19 cellular contexts compared by ENCODE assay signal in genomic region chr7:129643545-129644170, GRCh38. TPM values are rescaled to one million over a fixed set of nuclear protein-coding genes. Genes with fewer than 3 reads are reported as not detected.
DNase-seq lines count a peak whose midpoint lies in the region; ATAC-seq, FAIRE-seq and TF ChIP-seq lines count a peak whose summit lies in the region.
"Had no signal": no experiment of that assay in that cellular context is flagged by ENCODE, and none has a peak within 500 bp of the region (broad histone marks: within the 10 kb centered on the region; RNA-seq: fewer than 3 reads in every experiment).

No MANE protein-coding gene starts in this region.

- RAD21 ChIA-PET in GM12878 (lab: Charles Lee; ENCODE audit: unreplicated experiment) = interaction anchor here (0.5 to 3.8 kb wide), 12 partner anchors 8 to 300 kb away, joined by 3 to 25 read pairs (median 4); no protein-coding TSS in a partner anchor

- SMC1A ChIA-PET in GM12878 (lab: Charles Lee; ENCODE audit: uncharacterized antibody, unreplicated experiment) = interaction anchor here (0.6 to 4.3 kb wide), 21 partner anchors 8 to 310 kb away, joined by 3 to 31 read pairs (median 4); no protein-coding TSS in a partner anchor

- peaks cover 3% of the 10 kb centered on the region for H3K4me1 Mint-ChIP-seq in activated T-helper 2 cell treated with anti-CD3 and anti-CD28 coated beads, Interferon-gamma antibody, Interleukin-2, Interleukin-4, amounts not matched to agents 10 μg/mL and 5 μg/mL and 100 μg/mL, durations not matched to agents 14 hours and 24 hours and 36 hours (ENCODE audit: low read depth)

- intact Hi-C loops in GM12878 (cut with micrococcal nuclease; ENCODE audit: unreplicated experiment) (no loop called here), breast epithelium (cut with DNase I; ENCODE audit: low total_unique reads) (no loop called here)
- intact Hi-C loops in activated T-helper 2 cell treated with anti-CD3 and anti-CD28 coated beads, Interferon-gamma antibody, Interleukin-2, Interleukin-4, amounts not matched to agents 10 μg/mL and 5 μg/mL and 100 μg/mL, durations not matched to agents 14 hours and 24 hours and 36 hours (cut with micrococcal nuclease) = no loop called here

- no peak overlapping the region for H2AFZ ChIP-seq in GM12878 (ENCODE audit: control insufficient read depth, low read depth, low read length)

- peaks cover 7% of the 10 kb centered on the region for H3K36me3 Mint-ChIP-seq in activated T-helper 2 cell treated with anti-CD3 and anti-CD28 coated beads, Interferon-gamma antibody, Interleukin-2, Interleukin-4, amounts not matched to agents 10 μg/mL and 5 μg/mL and 100 μg/mL, durations not matched to agents 14 hours and 24 hours and 36 hours (ENCODE audit: low read depth)

- H4K20me1 ChIP-seq in GM12878 (ENCODE audit: control insufficient read depth, insufficient read depth) = no peaks in the 10 kb centered on the region

- no peaks in the 10 kb centered on the region for H3K9me3 ChIP-seq in GM12878 (replicated peaks; ENCODE audit: control insufficient read depth, insufficient read depth, low read length)
- H3K9me3 ChIP-seq in breast epithelium = no peaks in the 10 kb centered on the region
- H3K9me3 ChIP-seq: lower lobe of right lung, Peyer's patch had no signal

- no peak for TF ChIP-seq CTCF in GM12878 (IDR thresholded peaks at IDR 0.05 in 2 of 3, conservative IDR thresholded peaks at IDR 0.05 in 1 of 3; ENCODE audit: control insufficient read depth in 2 of 3, extremely low read depth in 1 of 3, insufficient read depth in 1 of 3, low read depth in 3 of 3, low read length in 3 of 3)
- no peak for TF ChIP-seq CTCF in breast epithelium (IDR thresholded peaks at IDR 0.05)

- H3K79me2 ChIP-seq in GM12878 (ENCODE audit: control insufficient read depth, insufficient read depth, low read length) = peaks cover 3% of the 10 kb centered on the region

- in situ Hi-C loops in GM12878 (cut with MboI) = loop anchor here (10.0 kb wide), 1 partner anchor 299 kb away; no protein-coding TSS in a partner anchor

- 72% methylated on average over 6 of the region's 6 CpGs for WGBS in GM12878 (ENCODE audit: insufficient coverage, insufficient replicate concordance, low lambda C conversion rate, missing lambda C conversion rate)

- TF ChIP-seq EP300 in GM12878 (IDR thresholded peaks at IDR 0.05; ENCODE audit: borderline replicate concordance in 1 of 2, control insufficient read depth in 1 of 2, low read depth in 2 of 2, low read length in 2 of 2) = no peak

- TF ChIP-seq POLR2A in GM12891 (IDR thresholded peaks at IDR 0.05; ENCODE audit: low read depth, low read length) = no peak
- TF ChIP-seq POLR2A in GM12878 (IDR thresholded peaks at IDR 0.05; ENCODE audit: low read depth, low read length) = no peak
- TF ChIP-seq POLR2A in breast epithelium (IDR thresholded peaks at IDR 0.05) = no peak

- H3K27me3 ChIP-seq in GM12878 (replicated peaks in 1 of 2; ENCODE audit: control insufficient read depth in 2 of 2, insufficient read depth in 2 of 2, low read length in 1 of 2) (no peaks in the 10 kb centered on the region), breast epithelium (no peaks in the 10 kb centered on the region)
- H3K27me3 ChIP-seq: Peyer's patch had no signal

- no peak overlapping the region for H3K9ac ChIP-seq in GM12878 (ENCODE audit: control insufficient read depth, insufficient read depth, low read length)

- no peaks in the 10 kb centered on the region for H3K9me3 Mint-ChIP-seq in activated T-helper 2 cell treated with anti-CD3 and anti-CD28 coated beads, Interferon-gamma antibody, Interleukin-2, Interleukin-4, amounts not matched to agents 10 μg/mL and 5 μg/mL and 100 μg/mL, durations not matched to agents 14 hours and 24 hours and 36 hours
- H3K9me3 Mint-ChIP-seq: activated CD4-positive, alpha-beta T cell treated with anti-CD3 and anti-CD28 coated beads, Interleukin-2, amount 10 ng/mL, durations not matched to agents 24 days and 14 days; CD4-positive, CD25-positive, alpha-beta regulatory T cell; dendritic cell treated with granulocyte-macrophage colony-stimulating factor and Interleukin-4, amounts not matched to agents 40 ng/mL and 50 ng/mL, for 4 days; natural killer cell treated with Interleukin-12 subunit alpha and Interleukin-12 subunit beta and Interleukin-15 and Interleukin-18, amount 100 ng/mL, for 72 hours; T-helper 2 cell treated with Interferon-gamma antibody and Interleukin-4, amounts not matched to agents 5 μg/mL and 100 μg/mL, for 36 hours had no signal

- no TSS peak for BruUV-seq in GM12878 (replicated peaks; lab: Mats Ljungman, UMichigan)

- no peaks in the 10 kb centered on the region for H3K27me3 Mint-ChIP-seq in activated T-helper 2 cell treated with anti-CD3 and anti-CD28 coated beads, Interferon-gamma antibody, Interleukin-2, Interleukin-4, amounts not matched to agents 10 μg/mL and 5 μg/mL and 100 μg/mL, durations not matched to agents 14 hours and 24 hours and 36 hours (ENCODE audit: low read depth)
- H3K27me3 Mint-ChIP-seq: activated CD4-positive, alpha-beta T cell treated with anti-CD3 and anti-CD28 coated beads, Interleukin-2, amount 10 ng/mL, durations not matched to agents 24 days and 14 days; CD4-positive, CD25-positive, alpha-beta regulatory T cell; dendritic cell treated with granulocyte-macrophage colony-stimulating factor and Interleukin-4, amounts not matched to agents 40 ng/mL and 50 ng/mL, for 4 days; natural killer cell treated with Interleukin-12 subunit alpha and Interleukin-12 subunit beta and Interleukin-15 and Interleukin-18, amount 100 ng/mL, for 72 hours had no signal

- H3K4me3 Mint-ChIP-seq in activated T-helper 2 cell treated with anti-CD3 and anti-CD28 coated beads, Interferon-gamma antibody, Interleukin-2, Interleukin-4, amounts not matched to agents 10 μg/mL and 5 μg/mL and 100 μg/mL, durations not matched to agents 14 hours and 24 hours and 36 hours (ENCODE audit: low read depth) = no peak overlapping the region
- H3K4me3 Mint-ChIP-seq: activated CD4-positive, alpha-beta T cell treated with anti-CD3 and anti-CD28 coated beads, Interleukin-2, amount 10 ng/mL, durations not matched to agents 24 days and 14 days; CD4-positive, CD25-positive, alpha-beta regulatory T cell; dendritic cell treated with granulocyte-macrophage colony-stimulating factor and Interleukin-4, amounts not matched to agents 40 ng/mL and 50 ng/mL, for 4 days; natural killer cell treated with Interleukin-12 subunit alpha and Interleukin-12 subunit beta and Interleukin-15 and Interleukin-18, amount 100 ng/mL, for 72 hours; T-helper 2 cell treated with Interferon-gamma antibody and Interleukin-4, amounts not matched to agents 5 μg/mL and 100 μg/mL, for 36 hours had no signal

- H3K4me3 ChIP-seq in GM12878 (no peak overlapping the region), breast epithelium (no peak overlapping the region)
- H3K4me3 ChIP-seq: lower lobe of right lung, Peyer's patch had no signal

- DNase-seq in GM12891 (ENCODE audit: insufficient read length, low spot score) = no peak
- DNase-seq in NCI-H2029 (lab: John Stamatoyannopoulos, UW) = peak; percentile 9
- DNase-seq in GM12878 (ENCODE audit: low read depth, low spot score) = no peak
- peak; percentile 13 for DNase-seq in medulla oblongata (ENCODE audit: extremely low spot score)
- DNase-seq in breast epithelium (ENCODE audit: low spot score in 2 of 2) = no peak
- no peak for DNase-seq in activated effector memory CD4-positive, alpha-beta T cell treated with Interleukin-2 at 50 U/mL for 16 hours
- DNase-seq in activated T-helper 2 cell treated with anti-CD3 and anti-CD28 coated beads, Interferon-gamma antibody, Interleukin-2, Interleukin-4, amounts not matched to agents 10 μg/mL and 5 μg/mL and 100 μg/mL, durations not matched to agents 14 hours and 24 hours and 36 hours (ENCODE audit: low spot score) = no peak
- DNase-seq: activated CD4-positive, alpha-beta T cell treated with anti-CD3 and anti-CD28 coated beads, Interleukin-2, amount 10 ng/mL, durations not matched to agents 24 days and 14 days; CD4-positive, CD25-positive, alpha-beta regulatory T cell; EL; lower lobe of right lung; NCI-H446 treated with DMSO at 0.1 percent for 48 hours; Peyer's patch; right cardiac atrium; stimulated activated CD4-positive, alpha-beta T cell treated with anti-CD3 and anti-CD28 coated beads, Interleukin-2, amount 100 ng/mL, for 24 hours; stimulated activated CD8-positive, alpha-beta memory T cell treated with anti-CD3 and anti-CD28 coated beads, Interleukin-4, amount 100 ng/mL, for 48 hours had no signal

- H3K4me2 ChIP-seq in GM12878 (ENCODE audit: control insufficient read depth, insufficient read depth) = peak overlapping the region; percentile 34; the same call in 1 of the 2 replicates

- POLR2A ChIA-PET in GM12878 (lab: Charles Lee) = interaction anchor here (0.6 to 1.6 kb wide), 3 partner anchors 10 to 22 kb away, joined by 3 to 7 read pairs (median 3); no protein-coding TSS in a partner anchor

- no peak overlapping the region for H3K27ac Mint-ChIP-seq in activated T-helper 2 cell treated with anti-CD3 and anti-CD28 coated beads, Interferon-gamma antibody, Interleukin-2, Interleukin-4, amounts not matched to agents 10 μg/mL and 5 μg/mL and 100 μg/mL, durations not matched to agents 14 hours and 24 hours and 36 hours
- H3K27ac Mint-ChIP-seq: activated CD4-positive, alpha-beta T cell treated with anti-CD3 and anti-CD28 coated beads, Interleukin-2, amount 10 ng/mL, durations not matched to agents 24 days and 14 days; dendritic cell treated with granulocyte-macrophage colony-stimulating factor and Interleukin-4, amounts not matched to agents 40 ng/mL and 50 ng/mL, for 4 days; natural killer cell treated with Interleukin-12 subunit alpha and Interleukin-12 subunit beta and Interleukin-15 and Interleukin-18, amount 100 ng/mL, for 72 hours; T-helper 2 cell treated with Interferon-gamma antibody and Interleukin-4, amounts not matched to agents 5 μg/mL and 100 μg/mL, for 36 hours had no signal

- H3K36me3 ChIP-seq in GM12878 (ENCODE audit: control insufficient read depth in 2 of 2, insufficient read depth in 2 of 2, low read length in 1 of 2) = peaks cover 0 to 2% of the 10 kb centered on the region in 2 experiments; a peak in 2 of 4 replicates
- H3K36me3 ChIP-seq in breast epithelium = no peaks in the 10 kb centered on the region
- H3K36me3 ChIP-seq: Peyer's patch had no signal

- no peak overlapping the region for H3K27ac ChIP-seq in GM12878 (ENCODE audit: control insufficient read depth, insufficient read depth)
- H3K27ac ChIP-seq in breast epithelium = no peak overlapping the region
- H3K27ac ChIP-seq: lower lobe of right lung, Peyer's patch had no signal

- H3K4me1 ChIP-seq in GM12878 (ENCODE audit: control insufficient read depth, insufficient read depth, low read length) (peaks cover 5% of the 10 kb centered on the region; the same call in 1 of the 2 replicates), breast epithelium (no peaks in the 10 kb centered on the region)
- H3K4me1 ChIP-seq: Peyer's patch had no signal

- CTCF ChIA-PET in GM12878 (lab: Yijun Ruan, JAX) = interaction anchor here (0.6 to 3.0 kb wide), 24 partner anchors 10 to 425 kb away, joined by 3 to 28 read pairs (median 5); no protein-coding TSS in a partner anchor

- TF ChIP-seq RAD21 in GM12878 (IDR thresholded peaks at IDR 0.05; ENCODE audit: insufficient read depth, low read depth, low read length) = no peak

- FAIRE-seq in GM12891 (lab: Jason Lieb, UNC) = peak; percentile 13
- FAIRE-seq in GM12878 (lab: Jason Lieb, UNC) = no peak

- ATAC-seq in GM12878 = no peak
- ATAC-seq: natural killer cell treated with Interleukin-12 subunit alpha and Interleukin-12 subunit beta and Interleukin-15 and Interleukin-18, amount 100 ng/mL, for 72 hours had no signal

RNA-seq across cellular contexts. Expression of gene NRF1, which starts 32.1 kb away (rescaled TPM):
- polyA plus RNA-seq in GM12891 (2012; ENCODE audit: low read depth, missing spikeins) = 7.3 TPM
- total RNA-seq in GM12878 (2013; cell fraction: nucleolus; rRNA removed) = 35.2 and 43.8 TPM in 2 replicates
- 11.4 and 12.9 TPM in 2 replicates for total RNA-seq in GM12878 (2014; rRNA removed)
- 14.1 and 15.4 TPM in 2 replicates for total RNA-seq in GM12878 (2014; rRNA removed; fragmentation: Illumina TruSeq; extraction: Trizol)
- total RNA-seq in GM12878 (2021) = 17.4 and 19.8 TPM in 2 replicates
- polyA plus RNA-seq in GM12878 (2011; ENCODE audit: low read depth) = 4.2 TPM
- 16.7 and 23.1 TPM in 2 replicates for polyA plus RNA-seq in GM12878 (2011; rRNA removed)
- polyA plus RNA-seq in GM12878 (2011; cell fraction: cytosol; rRNA removed) = 22.4 and 23.1 TPM in 2 replicates
- polyA plus RNA-seq in GM12878 (2011; cell fraction: nucleus; rRNA removed) = 19.7 and 22.8 TPM in 2 replicates
- 8.1 and 8.7 TPM in 2 replicates for polyA plus RNA-seq in GM12878 (2012)
- 14.4 and 14.6 TPM in 2 replicates for polyA plus RNA-seq in GM12878 (2014; fragmentation: Illumina TruSeq; extraction: Trizol)
- 1 to 10 TPM; 3.5 TPM for polyA plus RNA-seq in GM12878 (2014; fragmentation: Nextera tagmentation; extraction: Ambion mirVana)
- 17.0 and 17.3 TPM in 2 replicates for polyA plus RNA-seq in GM12878 (2014; rRNA removed)
- 10 to 100 TPM in 1 of 2 experiments, 1 to 10 TPM in 1; 8.5 to 10.0 TPM for polyA plus RNA-seq in GM12878 (2016; fragmentation: Nextera tagmentation; extraction: Ambion mirVana)
- polyA minus RNA-seq in GM12878 (2011; rRNA and poly(A)+ RNA removed) = 51.8 and 55.2 TPM in 2 replicates
- polyA minus RNA-seq in GM12878 (2011; cell fraction: cytosol; rRNA and poly(A)+ RNA removed) = 8.6 and 12.0 TPM in 2 replicates
- 23.6 and 38.2 TPM in 2 replicates for polyA minus RNA-seq in GM12878 (2011; cell fraction: nucleus; rRNA and poly(A)+ RNA removed)
- 10 to 100 TPM; 24.5 to 29.2 (median 27.2) TPM for total RNA-seq in breast epithelium
- 22.8 and 25.4 TPM in 2 replicates for total RNA-seq in activated T-helper 2 cell treated with anti-CD3 and anti-CD28 coated beads, Interferon-gamma antibody, Interleukin-2, Interleukin-4, amounts not matched to agents 10 μg/mL and 5 μg/mL and 100 μg/mL, durations not matched to agents 14 hours and 24 hours and 36 hours

Comparison
In these comparisons a context has a peak if more than half of its experiments do, and no peak if none do; other contexts are left out.
1. DNase-seq: peak in NCI-H2029 (single experiment) and medulla oblongata (single experiment); none in GM12891 (single experiment), GM12878 (single experiment), breast epithelium (0 of 2), activated effector memory CD4-positive, alpha-beta T cell treated with Interleukin-2 at 50 U/mL for 16 hours (single experiment) and activated T-helper 2 cell treated with anti-CD3 and anti-CD28 coated beads, Interferon-gamma antibody, Interleukin-2, Interleukin-4, amounts not matched to agents 10 μg/mL and 5 μg/mL and 100 μg/mL, durations not matched to agents 14 hours and 24 hours and 36 hours (single experiment).